21 cellular contexts compared by ENCODE assay signal in the genomic region with DNA sequence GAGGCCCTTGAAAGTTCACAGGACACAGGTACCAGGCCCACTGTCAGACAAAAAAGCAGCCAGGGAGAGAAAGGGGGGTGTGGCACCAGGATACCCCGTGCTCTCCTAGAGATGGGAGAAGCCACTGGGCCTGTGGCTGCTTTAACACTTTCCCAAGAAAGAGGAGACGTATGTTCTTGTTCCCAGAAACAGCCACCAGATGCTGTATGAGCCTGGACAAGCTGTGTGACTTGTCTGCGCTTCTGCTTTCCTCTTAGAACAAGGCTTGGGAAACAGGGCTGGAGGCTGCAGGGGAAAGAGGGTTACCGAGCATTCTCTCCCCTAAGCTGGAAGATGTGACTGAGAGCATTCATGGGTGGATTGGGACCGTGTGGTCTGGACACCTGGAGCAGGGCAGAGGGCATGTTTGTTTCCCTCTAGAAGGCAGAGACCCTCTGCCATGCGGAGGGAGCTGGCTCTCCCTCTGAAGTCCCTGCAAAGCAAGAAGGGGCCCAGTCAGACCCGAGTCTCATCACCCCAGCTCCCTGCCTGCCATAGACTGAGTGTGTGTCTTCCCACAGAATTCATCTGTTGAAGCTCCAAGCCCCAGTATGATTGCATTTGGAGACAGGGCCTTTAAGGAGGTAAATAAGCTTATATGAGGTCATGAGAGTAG.
"Had no signal": no experiment of that assay in that cellular context is flagged by ENCODE, and none has a peak within 500 bp of the region (broad histone marks: within the 10 kb centered on the region; RNA-seq: fewer than 3 reads in every experiment).

No MANE protein-coding gene starts in this region.

- H3K4me3 ChIP-seq: cardiac muscle cell, left ventricle myocardium inferior, testis, upper lobe of left lung had no signal

- H3K36me3 ChIP-seq: cardiac muscle cell, left ventricle myocardium inferior, upper lobe of left lung had no signal

- H3K9ac ChIP-seq: parathyroid adenoma had no signal

- H3K27me3 ChIP-seq: cardiac muscle cell, testis, upper lobe of left lung had no signal

- H3K4me1 Mint-ChIP-seq: activated naive CD4-positive, alpha-beta T cell treated with anti-CD3 and anti-CD28 coated beads, Interleukin-2, amount 10 ng/mL, durations not matched to agents 7 days and 5 days had no signal

- H3K4me1 ChIP-seq: left ventricle myocardium inferior, testis had no signal

- ATAC-seq: natural killer cell treated with Interleukin-12 subunit alpha and Interleukin-12 subunit beta and Interleukin-15 and Interleukin-18, amount 100 ng/mL, for 72 hours; sciatic nerve; stimulated activated naive B cell treated with anti-CD40 and anti-IgM and Interleukin-4, amounts not matched to agents 10 μg/mL and 1 μg/mL and 100 μg/mL, for 72 hours; WTC11 had no signal

- H3K9me3 ChIP-seq: left ventricle myocardium inferior, testis, upper lobe of left lung had no signal

- H3K4me3 Mint-ChIP-seq: activated naive CD4-positive, alpha-beta T cell treated with anti-CD3 and anti-CD28 coated beads, Interleukin-2, amount 10 ng/mL, durations not matched to agents 7 days and 5 days; natural killer cell treated with Interleukin-12 subunit alpha and Interleukin-12 subunit beta and Interleukin-15 and Interleukin-18, amount 100 ng/mL, for 72 hours; stimulated activated naive B cell treated with anti-CD40 and anti-IgM and Interleukin-4, amounts not matched to agents 10 μg/mL and 1 μg/mL and 100 μg/mL, for 72 hours; WTC11 had no signal

- H3K27ac ChIP-seq: cardiac muscle cell, left ventricle myocardium inferior, parathyroid adenoma, testis, upper lobe of left lung had no signal

- DNase-seq: activated CD4-positive, alpha-beta T cell treated with anti-CD3 and anti-CD28 coated beads, Interleukin-2, amount 50 U/mL, for 4 hours; activated effector memory CD4-positive, alpha-beta T cell treated with Interleukin-2 at 50 U/mL for 16 hours; activated naive CD4-positive, alpha-beta T cell treated with anti-CD3 and anti-CD28 coated beads, Interleukin-2, amount 10 ng/mL, durations not matched to agents 7 days and 5 days; activated T-cell treated with anti-CD3 and anti-CD28 coated beads, Interleukin-2, amount 50 U/mL, for 48 hours; amygdala; effector CD8-positive, alpha-beta T cell; glutamatergic neuron; hippocampal formation; left ventricle myocardium inferior; mammary epithelial cell; stimulated activated CD4-positive, alpha-beta T cell treated with anti-CD3 and anti-CD28 coated beads, Interleukin-2, amount 100 ng/mL, for 48 hours; stimulated activated CD8-positive, alpha-beta memory T cell treated with anti-CD3 and anti-CD28 coated beads, Interleukin-4, amount 100 ng/mL, for 48 hours; stimulated activated naive B cell treated with anti-CD40 and anti-IgM and Interleukin-4, amounts not matched to agents 10 μg/mL and 1 μg/mL and 100 μg/mL, for 72 hours; T-helper 9 cell; testis; upper lobe of left lung had no signal

- H3K9me3 Mint-ChIP-seq: activated naive CD4-positive, alpha-beta T cell treated with anti-CD3 and anti-CD28 coated beads, Interleukin-2, amount 10 ng/mL, durations not matched to agents 7 days and 5 days; natural killer cell treated with Interleukin-12 subunit alpha and Interleukin-12 subunit beta and Interleukin-15 and Interleukin-18, amount 100 ng/mL, for 72 hours; stimulated activated naive B cell treated with anti-CD40 and anti-IgM and Interleukin-4, amounts not matched to agents 10 μg/mL and 1 μg/mL and 100 μg/mL, for 72 hours; WTC11 had no signal

- H3K27ac Mint-ChIP-seq: activated naive CD4-positive, alpha-beta T cell treated with anti-CD3 and anti-CD28 coated beads, Interleukin-2, amount 10 ng/mL, durations not matched to agents 7 days and 5 days; natural killer cell treated with Interleukin-12 subunit alpha and Interleukin-12 subunit beta and Interleukin-15 and Interleukin-18, amount 100 ng/mL, for 72 hours; stimulated activated naive B cell treated with anti-CD40 and anti-IgM and Interleukin-4, amounts not matched to agents 10 μg/mL and 1 μg/mL and 100 μg/mL, for 72 hours; WTC11 had no signal

- H3K36me3 Mint-ChIP-seq: activated naive CD4-positive, alpha-beta T cell treated with anti-CD3 and anti-CD28 coated beads, Interleukin-2, amount 10 ng/mL, durations not matched to agents 7 days and 5 days; natural killer cell treated with Interleukin-12 subunit alpha and Interleukin-12 subunit beta and Interleukin-15 and Interleukin-18, amount 100 ng/mL, for 72 hours; stimulated activated naive B cell treated with anti-CD40 and anti-IgM and Interleukin-4, amounts not matched to agents 10 μg/mL and 1 μg/mL and 100 μg/mL, for 72 hours; WTC11 had no signal
